8 cellular contexts compared by ENCODE assay signal in genomic region chr1:182839209-182840065, GRCh38. TPM values are rescaled to one million over a fixed set of nuclear protein-coding genes. Genes with fewer than 3 reads are reported as not detected.
A peak's percentile ranks its signal among the peaks of the same experiment; 100 is the strongest.
DNase-seq lines count a peak whose midpoint lies in the region; ATAC-seq and TF ChIP-seq lines count a peak whose summit lies in the region.

TSS of gene DHX9 (plus strand) at chr1:182839347. CDS start at chr1:182842567, 3,220 bp downstream.

- H3K4me3 Mint-ChIP-seq in activated T-helper 17 cell treated with anti-CD3 and anti-CD28 coated beads, Interleukin-2, amount 50 U/mL, for 72 hours: peak within 1 kb of the TSS; percentile 98
- peak within 1 kb of the TSS; percentile 99 for H3K4me3 Mint-ChIP-seq in natural killer cell

- peak; percentile 86 for DNase-seq in EH (ENCODE audit: low read depth)
- peak; percentile 99 for DNase-seq in GOT3 (lab: John Stamatoyannopoulos, UW)
- peak; percentile 96 for DNase-seq in RPMI8226
- peak; percentile 84 for DNase-seq in fibroblast of mammary gland (ENCODE audit: low read depth)
- DNase-seq in natural killer cell: peak; percentile 98
- DNase-seq in stimulated activated naive CD4-positive, alpha-beta T cell treated with Interleukin-2 at 50 U/mL for 16 hours (lab: John Stamatoyannopoulos, UW): peak; percentile 91

- H3K4me1 Mint-ChIP-seq in activated T-helper 17 cell treated with anti-CD3 and anti-CD28 coated beads, Interleukin-2, amount 50 U/mL, for 72 hours: peaks cover 19% of the 10 kb centered on the region
- peaks cover 46 to 55% of the 10 kb centered on the region in 2 donors for H3K4me1 Mint-ChIP-seq in natural killer cell

- peak; percentile 83 for ATAC-seq in activated T-helper 17 cell treated with anti-CD3 and anti-CD28 coated beads, Interleukin-2, amount 50 U/mL, for 72 hours (replicated peaks)
- ATAC-seq in natural killer cell: peak; percentile 80 to 92 (median 83)

- intact Hi-C loops in natural killer cell (cut with micrococcal nuclease): loop anchor here (2.0 to 10.0 kb wide), 6 partner anchors 51 to 1745 kb away; partner anchors contain the start of genes NPL, RGS16, RNASEL and SMG7

- H3K27me3 Mint-ChIP-seq in activated T-helper 17 cell treated with anti-CD3 and anti-CD28 coated beads, Interleukin-2, amount 50 U/mL, for 72 hours: no peaks in the 10 kb centered on the region
- H3K27me3 Mint-ChIP-seq in natural killer cell (ENCODE audit: low read depth in 2 of 2): peaks cover 4 to 8% of the 10 kb centered on the region in 2 donors

- H3K36me3 Mint-ChIP-seq in activated T-helper 17 cell treated with anti-CD3 and anti-CD28 coated beads, Interleukin-2, amount 50 U/mL, for 72 hours (ENCODE audit: low read depth): peaks cover 56% of the 10 kb centered on the region
- H3K36me3 Mint-ChIP-seq in natural killer cell: no peaks in the 10 kb centered on the region

- no peaks in the 10 kb centered on the region for H3K9me3 Mint-ChIP-seq in activated T-helper 17 cell treated with anti-CD3 and anti-CD28 coated beads, Interleukin-2, amount 50 U/mL, for 72 hours
- H3K9me3 Mint-ChIP-seq in natural killer cell: no peaks in the 10 kb centered on the region

- TF ChIP-seq CTCF in LNCAP (IDR thresholded peaks at IDR 0.05) (peak; percentile 23; the same call in 1 of the 2 replicates), fibroblast of mammary gland (conservative IDR thresholded peaks at IDR 0.05; ENCODE audit: control insufficient read depth, insufficient read depth, low read depth, low read length) (no peak), natural killer cell (IDR thresholded peaks at IDR 0.05) (no peak)

- peak within 1 kb of the TSS; percentile 97 for H3K27ac Mint-ChIP-seq in activated T-helper 17 cell treated with anti-CD3 and anti-CD28 coated beads, Interleukin-2, amount 50 U/mL, for 72 hours
- H3K27ac Mint-ChIP-seq in natural killer cell: peak within 1 kb of the TSS; percentile 92 to 94

- peak within 1 kb of the TSS; percentile 96 for H3K4me3 ChIP-seq in fibroblast of mammary gland (ENCODE audit: control insufficient read depth, low read depth, low read length)

RNA-seq across cellular contexts. Expression of gene DHX9, which starts in this region (rescaled TPM):
- 100 to 1,000 TPM; 136 to 273 TPM for total RNA-seq in activated T-helper 17 cell treated with anti-CD3 and anti-CD28 coated beads, Interleukin-2, amount 50 U/mL, for 72 hours
- 100 to 1,000 TPM; 208 to 226 (median 226) TPM for total RNA-seq in natural killer cell

Comparison
In these comparisons a context has a peak if more than half of its experiments do, and no peak if none do; other contexts are left out.
1. Peak in every context shown above with its lines: DNase-seq, ATAC-seq and H3K4me3 ChIP-seq.